ENCODE assay signal across 16 cellular contexts in genomic region chr2:71583876-71584275, GRCh38.
"Had no signal": no experiment of that assay in that cellular context is flagged by ENCODE, and none has a peak within 500 bp of the region (broad histone marks: within the 10 kb centered on the region; RNA-seq: fewer than 3 reads in every experiment).

No MANE protein-coding gene starts in this region.

- H3K4me3 ChIP-seq: lung, sigmoid colon, vagina had no signal

- DNase-seq: activated gamma-delta T cell; activated T-cell treated with anti-CD3 and anti-CD28 coated beads, Interleukin-2, amount 50 U/mL, for 1 hour; amygdala; cerebellar nuclear complex; effector memory CD8-positive, alpha-beta T cell; glutamatergic neuron; immature natural killer cell; occipital lobe; sigmoid colon; stimulated activated CD4-positive, alpha-beta T cell treated with anti-CD3 and anti-CD28 coated beads, Interleukin-12 subunit alpha, Interleukin-12 subunit beta, amount 100 ng/mL, for 4 hours; stimulated activated naive CD4-positive, alpha-beta T cell treated with Interleukin-2 at 50 U/mL for 16 hours; T-helper 17 cell had no signal

- H3K36me3 ChIP-seq: vagina had no signal

- ATAC-seq: activated CD4-positive, CD25-positive, alpha-beta regulatory T cell treated with anti-CD3 and anti-CD28 coated beads, Interleukin-2, amount 50 U/mL, for 24 hours; effector memory CD8-positive, alpha-beta T cell; natural killer cell treated with Interleukin-12 subunit alpha and Interleukin-12 subunit beta and Interleukin-15 and Interleukin-18, amount 100 ng/mL, for 72 hours; T-helper 17 cell had no signal

- H3K4me1 ChIP-seq: vagina had no signal

- H3K27me3 ChIP-seq: sigmoid colon, vagina had no signal

- H3K9me3 ChIP-seq: sigmoid colon, vagina had no signal

- H3K27ac ChIP-seq: sigmoid colon, vagina had no signal
